In the genomic region with DNA sequence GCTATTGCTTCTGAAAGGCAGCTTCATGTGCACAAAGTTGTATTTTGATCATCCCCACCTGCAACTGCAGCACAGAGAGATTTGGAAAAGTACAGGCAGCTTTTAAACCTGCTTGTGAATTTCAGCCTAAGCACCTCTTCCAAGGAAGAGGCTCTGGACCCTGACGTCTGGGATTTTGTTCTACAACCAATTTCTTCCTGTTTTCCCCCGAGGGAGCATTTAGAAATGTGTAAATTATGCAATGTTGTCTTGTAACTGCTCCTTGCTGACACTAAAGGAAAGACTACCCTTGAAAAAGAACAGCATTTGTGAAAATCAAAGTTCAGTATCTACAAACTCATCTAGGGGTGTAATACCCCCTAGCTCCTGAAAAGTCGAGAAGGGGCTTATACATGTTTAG, we compare ENCODE assay signal across 21 cellular contexts. TPM values are rescaled to one million over a fixed set of nuclear protein-coding genes. Genes with fewer than 3 reads are reported as not detected.
DNase-seq lines count a peak whose midpoint lies in the region; ATAC-seq, FAIRE-seq and TF ChIP-seq lines count a peak whose summit lies in the region.
"Had no signal": no experiment of that assay in that cellular context is flagged by ENCODE, and none has a peak within 500 bp of the region (broad histone marks: within the 10 kb centered on the region; RNA-seq: fewer than 3 reads in every experiment).

No MANE protein-coding gene starts in this region.

- peaks cover 100% of the 10 kb centered on the region for H3K79me2 ChIP-seq in Karpas-422 (ENCODE audit: low read length)

- no peaks in the 10 kb centered on the region for H3K9me3 ChIP-seq in Karpas-422 (ENCODE audit: low read length)
- no peaks in the 10 kb centered on the region for H3K9me3 ChIP-seq in gastrocnemius medialis
- H3K9me3 ChIP-seq: A549, Caco-2, esophagus squamous epithelium, ovary, SJSA1 had no signal

- H3K4me1 ChIP-seq in Karpas-422 (ENCODE audit: low read length) (peaks cover 99% of the 10 kb centered on the region), gastrocnemius medialis (peaks cover 63 to 68% of the 10 kb centered on the region in 2 donors)
- H3K4me1 ChIP-seq: Caco-2, SJSA1 had no signal

- TF ChIP-seq CTCF in fibroblast of mammary gland (conservative IDR thresholded peaks at IDR 0.05; ENCODE audit: control insufficient read depth, insufficient read depth, low read depth, low read length) (no peak), gastrocnemius medialis (IDR thresholded peaks at IDR 0.05 in 4 of 5, conservative IDR thresholded peaks at IDR 0.05 in 1 of 5) (no peak)

- peak overlapping the region; percentile 97 for H3K27ac ChIP-seq in Karpas-422 (ENCODE audit: low read length)
- peak overlapping the region; percentile 79 to 87 (median 83) for H3K27ac ChIP-seq in gastrocnemius medialis
- H3K27ac ChIP-seq: A549, ovary, SJSA1 had no signal

- no peak overlapping the region for H3K9ac ChIP-seq in Karpas-422 (ENCODE audit: low read length)

- peak; percentile 5 for DNase-seq in SKM-1 (lab: John Stamatoyannopoulos, UW; ENCODE audit: unreplicated experiment)
- no peak for DNase-seq in SKM-1 treated with dmso at 0.1 percent for 144 hours (lab: John Stamatoyannopoulos, UW; ENCODE audit: unreplicated experiment)
- no peak for DNase-seq in Karpas-422
- peak; percentile 49 for DNase-seq in fibroblast of mammary gland (ENCODE audit: low read depth)
- no peak for DNase-seq in gastrocnemius medialis
- no peak for DNase-seq in DMS53 (lab: John Stamatoyannopoulos, UW)
- no peak for DNase-seq in frontal cortex (ENCODE audit: low spot score in 2 of 2)
- no peak for DNase-seq in NK-92 treated with Interleukin-12 subunit alpha and Interleukin-12 subunit beta, amount 100 ng/mL, for 24 hours (lab: John Stamatoyannopoulos, UW)
- DNase-seq: activated CD4-positive, alpha-beta T cell treated with anti-CD3 and anti-CD28 coated beads, Interleukin-2, amount 50 U/mL, for 4 hours; activated T-cell treated with anti-CD3 and anti-CD28 coated beads, Interleukin-2, amount 50 U/mL, for 1 hour; Caco-2; effector CD4-positive, alpha-beta T cell; esophagus squamous epithelium; H9; NCI-H1694; ovary; stimulated activated naive CD4-positive, alpha-beta T cell treated with Interleukin-2 at 50 U/mL for 16 hours had no signal

- FAIRE-seq in frontal cortex (lab: Jason Lieb, UNC), result no peak
- FAIRE-seq: A549, GM12892, urothelium cell line had no signal

- ATAC-seq in gastrocnemius medialis, result no peak
- ATAC-seq: A549 had no signal

- H3K9me2 ChIP-seq in Karpas-422 (replicated peaks; ENCODE audit: insufficient read depth, low read length), result no peaks in the 10 kb centered on the region

- H4K20me1 ChIP-seq in Karpas-422 (ENCODE audit: insufficient read depth, low read depth, low read length), result peaks cover 58% of the 10 kb centered on the region

- no peak for TF ChIP-seq POLR2A in gastrocnemius medialis (IDR thresholded peaks at IDR 0.05)

- H3K4me3 ChIP-seq in Karpas-422 (ENCODE audit: low read length), result no peak overlapping the region
- H3K4me3 ChIP-seq in fibroblast of mammary gland (ENCODE audit: control insufficient read depth, low read depth, low read length), result no peak overlapping the region
- no peak overlapping the region for H3K4me3 ChIP-seq in gastrocnemius medialis
- H3K4me3 ChIP-seq: A549, esophagus squamous epithelium, ovary, SJSA1 had no signal

- no peak overlapping the region for H3K4me2 ChIP-seq in Karpas-422 (ENCODE audit: low read depth, low read length, poor library complexity, severe bottlenecking)
- H3K4me2 ChIP-seq: A549 had no signal

- in situ Hi-C loops in gastrocnemius medialis (cut with MboI; ENCODE audit: low sequenced_read_pairs in 4 of 4), result no loop called here

- H3K27me3 ChIP-seq in Karpas-422 (ENCODE audit: low read length) (no peaks in the 10 kb centered on the region), gastrocnemius medialis (no peaks in the 10 kb centered on the region)
- H3K27me3 ChIP-seq: esophagus squamous epithelium, ovary, SJSA1 had no signal

- intact Hi-C loops in gastrocnemius medialis (cut with DNase I; ENCODE audit: low total_unique reads), result loop anchor here (2.0 kb wide), 1 partner anchor 58 kb away; no protein-coding TSS in a partner anchor

- no peaks in the 10 kb centered on the region for H3K36me3 ChIP-seq in Karpas-422 (ENCODE audit: insufficient read depth, low read length)
- no peaks in the 10 kb centered on the region for H3K36me3 ChIP-seq in gastrocnemius medialis
- H3K36me3 ChIP-seq: ovary had no signal

- no peak overlapping the region for H2AFZ ChIP-seq in Karpas-422 (ENCODE audit: low read length)

RNA-seq across cellular contexts. Expression of a gene that starts 15.4 kb away (rescaled TPM):
- 15.0 and 23.7 TPM in 2 replicates for total RNA-seq in Karpas-422 (2014; rRNA removed; shearing (Covaris generic); ENCODE audit: low replicate concordance)
- 10 to 100 TPM in 2 of 4 donors, 1 to 10 TPM in 2; 5.7 to 15.7 (median 9.4) TPM for total RNA-seq in gastrocnemius medialis
- 3.7 TPM for total RNA-seq in frontal cortex

RNA-seq across cellular contexts. Expression of a gene that starts 40.4 kb away (rescaled TPM):
- 33.5 and 39.4 TPM in 2 replicates for total RNA-seq in Karpas-422 (2014; rRNA removed; shearing (Covaris generic); ENCODE audit: low replicate concordance)
- total RNA-seq in gastrocnemius medialis (10 to 100 TPM; 24.1 to 60.3 (median 40.1) TPM), frontal cortex (22.8 TPM)

RNA-seq across cellular contexts. Expression of a gene that starts 47.3 kb away (rescaled TPM):
- total RNA-seq in Karpas-422 (2014; rRNA removed; shearing (Covaris generic); ENCODE audit: low replicate concordance), result 59.8 and 62.0 TPM in 2 replicates
- total RNA-seq in gastrocnemius medialis (10 to 100 TPM; 36.4 to 60.5 (median 49.8) TPM), frontal cortex (41.6 TPM)

RNA-seq across cellular contexts. Expression of a gene that starts 48.3 kb away (rescaled TPM):
- 12.9 and 21.2 TPM in 2 replicates for total RNA-seq in Karpas-422 (2014; rRNA removed; shearing (Covaris generic); ENCODE audit: low replicate concordance)
- 100 to 1,000 TPM; 101 to 256 (median 182) TPM for total RNA-seq in gastrocnemius medialis
- total RNA-seq in frontal cortex, result 8.6 TPM

Comparison
In these comparisons a context has a peak if more than half of its experiments do, and no peak if none do; other contexts are left out.
1. DNase-seq: peak in SKM-1 (single experiment) and fibroblast of mammary gland (single experiment); none in SKM-1 treated with dmso at 0.1 percent for 144 hours (single experiment), Karpas-422 (single experiment), gastrocnemius medialis (0 of 2), DMS53 (single experiment), frontal cortex (0 of 2) and NK-92 treated with Interleukin-12 subunit alpha and Interleukin-12 subunit beta, amount 100 ng/mL, for 24 hours (single experiment).